ENCODE assay signal across 9 cellular contexts in genomic region chr20:54172856-54173652, GRCh38. TPM values are rescaled to one million over a fixed set of nuclear protein-coding genes. Genes with fewer than 3 reads are reported as not detected.
DNase-seq lines count a peak whose midpoint lies in the region; TF ChIP-seq lines count a peak whose summit lies in the region.
"Had no signal": no experiment of that assay in that cellular context is flagged by ENCODE, and none has a peak within 500 bp of the region (broad histone marks: within the 10 kb centered on the region; RNA-seq: fewer than 3 reads in every experiment).

No MANE protein-coding gene starts in this region.

- 1 to 2% methylated on average over 24 to 25 of the region's 66 CpGs for whole genome bisulfite sequencing in esophagus squamous epithelium, 2 donors

- peaks cover 78% of the 10 kb centered on the region for H3K27me3 ChIP-seq in NT2/D1 (ENCODE audit: insufficient read depth, insufficient read length)
- peaks cover 0 to 92% (median 2%) of the 10 kb centered on the region in 4 donors for H3K27me3 ChIP-seq in esophagus squamous epithelium
- H3K27me3 ChIP-seq in right atrium auricular region: peaks cover 0 to 7% of the 10 kb centered on the region in 2 donors

- peak overlapping the region; percentile 24 for H3K9ac ChIP-seq in NT2/D1 (ENCODE audit: insufficient read length, low read depth)

- H3K4me3 Mint-ChIP-seq in progenitor cell of endocrine pancreas (ENCODE audit: low read depth): peak overlapping the region; percentile 52

- intact Hi-C loops in esophagus squamous epithelium (cut with DNase I): no loop called here

- H3K36me3 ChIP-seq in NT2/D1 (ENCODE audit: insufficient read depth, insufficient read length, low read length): no peaks in the 10 kb centered on the region
- H3K36me3 ChIP-seq in esophagus squamous epithelium: no peaks in the 10 kb centered on the region
- no peaks in the 10 kb centered on the region for H3K36me3 ChIP-seq in right atrium auricular region

- H3K27ac Mint-ChIP-seq in progenitor cell of endocrine pancreas: no peak overlapping the region

- no peak for TF ChIP-seq CTCF in esophagus squamous epithelium (IDR thresholded peaks at IDR 0.05)
- no peak for TF ChIP-seq CTCF in progenitor cell of endocrine pancreas (IDR thresholded peaks at IDR 0.05; ENCODE audit: unreplicated experiment)
- no peak for TF ChIP-seq CTCF in right atrium auricular region (IDR thresholded peaks at IDR 0.05)

- H3K9me3 Mint-ChIP-seq in progenitor cell of endocrine pancreas (ENCODE audit: low read depth): no peaks in the 10 kb centered on the region

- H3K27ac ChIP-seq in esophagus squamous epithelium (peak overlapping the region in 1 of 4 donors; percentile 9), right atrium auricular region (no peak overlapping the region)

- H3K4me1 ChIP-seq in NT2/D1 (ENCODE audit: insufficient read depth, insufficient read length): peaks cover 4% of the 10 kb centered on the region
- peaks cover 16 to 34% (median 17%) of the 10 kb centered on the region in 3 donors for H3K4me1 ChIP-seq in esophagus squamous epithelium
- peaks cover 0 to 26% of the 10 kb centered on the region in 2 donors for H3K4me1 ChIP-seq in right atrium auricular region

- TF ChIP-seq POLR2A in esophagus squamous epithelium (IDR thresholded peaks at IDR 0.05): no peak

- no peaks in the 10 kb centered on the region for H3K9me3 ChIP-seq in NT2/D1 (ENCODE audit: insufficient read depth, low read length)
- H3K9me3 ChIP-seq in esophagus squamous epithelium: no peaks in the 10 kb centered on the region
- H3K9me3 ChIP-seq in right atrium auricular region: no peaks in the 10 kb centered on the region

- peak overlapping the region; percentile 39 for H3K4me3 ChIP-seq in NT2/D1 (ENCODE audit: insufficient read length, low read depth)
- H3K4me3 ChIP-seq in esophagus squamous epithelium: peak overlapping the region; percentile 19 to 59 (median 36)
- H3K4me3 ChIP-seq in right atrium auricular region: no peak overlapping the region

- DNase-seq in NCI-H1092 (lab: John Stamatoyannopoulos, UW): peak; percentile 2
- DNase-seq in NCI-H1092 treated with DMSO at 0.1 percent for 48 hours (lab: John Stamatoyannopoulos, UW): no peak
- DNase-seq in NT2/D1 (ENCODE audit: low read depth, low spot score): no peak
- DNase-seq in esophagus squamous epithelium (lab: John Stamatoyannopoulos, UW): no peak
- no peak for DNase-seq in progenitor cell of endocrine pancreas (ENCODE audit: low spot score, unreplicated experiment)
- no peak for DNase-seq in NCI-H187 (lab: John Stamatoyannopoulos, UW)
- DNase-seq in right atrium auricular region (ENCODE audit: low spot score): no peak
- no peak for DNase-seq in HCEC 1CT

- peaks cover 83% of the 10 kb centered on the region for H3K27me3 Mint-ChIP-seq in progenitor cell of endocrine pancreas

- H3K36me3 Mint-ChIP-seq in progenitor cell of endocrine pancreas (ENCODE audit: insufficient read depth): no peaks in the 10 kb centered on the region

- peaks cover 19% of the 10 kb centered on the region for H3K4me1 Mint-ChIP-seq in progenitor cell of endocrine pancreas (ENCODE audit: low read depth)

RNA-seq across cellular contexts. Expression of gene CYP24A1, which starts 0.7 kb away (rescaled TPM):
- total RNA-seq in esophagus squamous epithelium (10 to 100 TPM in 2 of 4 donors, 1 to 10 TPM in 2; 1.3 to 12.3 (median 8.9) TPM), progenitor cell of endocrine pancreas (not detected in 2 replicates), right atrium auricular region (under 1 TPM in 1 of 2 donors, not detected in 1; 0.24 TPM)
- total RNA-seq: lung microvascular endothelial cell had no signal

RNA-seq across cellular contexts. Expression of gene PFDN4, which starts 34.8 kb away (rescaled TPM):
- total RNA-seq in esophagus squamous epithelium (10 to 100 TPM; 39.0 to 68.9 (median 46.4) TPM), progenitor cell of endocrine pancreas (26.8 and 29.6 TPM in 2 replicates), right atrium auricular region (100 to 1,000 TPM in 1 of 2 donors, 10 to 100 TPM in 1; 48.2 to 101 TPM)

Comparison
In these comparisons a context has a peak if more than half of its experiments do, and no peak if none do; other contexts are left out.
1. H3K4me3 ChIP-seq: peak in NT2/D1 (single experiment) and esophagus squamous epithelium (4 of 4); none in right atrium auricular region (0 of 2).